Comparison of ENCODE assay signal across 23 cellular contexts in genomic region chr2:56107486-56107885, GRCh38.
DNase-seq lines count a peak whose midpoint lies in the region; ATAC-seq, FAIRE-seq and TF ChIP-seq lines count a peak whose summit lies in the region.
"Had no signal": no experiment of that assay in that cellular context is flagged by ENCODE, and none has a peak within 500 bp of the region (broad histone marks: within the 10 kb centered on the region; RNA-seq: fewer than 3 reads in every experiment).

No MANE protein-coding gene starts in this region.

- no peaks in the 10 kb centered on the region for H3K79me2 ChIP-seq in trophoblast cell (ENCODE audit: control insufficient read depth, insufficient read depth, low read length, poor library complexity)

- H3K9me3 ChIP-seq in A549 (no peaks in the 10 kb centered on the region), IMR-90 (ENCODE audit: control insufficient read depth, insufficient read depth, low read length) (no peaks in the 10 kb centered on the region), esophagus muscularis mucosa (no peaks in the 10 kb centered on the region), trophoblast cell (ENCODE audit: insufficient read depth, low read depth, low read length) (peaks cover 2% of the 10 kb centered on the region)
- H3K9me3 ChIP-seq: Caco-2 had no signal

- H3K36me3 Mint-ChIP-seq in progenitor cell of endocrine pancreas (ENCODE audit: insufficient read depth) (no peaks in the 10 kb centered on the region), WTC11 (no peaks in the 10 kb centered on the region)
- H3K36me3 Mint-ChIP-seq: CD8-positive, alpha-beta T cell had no signal

- H3K4me3 ChIP-seq in A549 (no peak overlapping the region), IMR-90 (ENCODE audit: insufficient read depth, low read depth, low read length) (no peak overlapping the region), esophagus muscularis mucosa (no peak overlapping the region), trophoblast cell (ENCODE audit: low read depth, low read length) (no peak overlapping the region)
- H3K4me3 ChIP-seq: BLaER1 treated with 17β-estradiol and CSF1 and Interleukin-3, amounts not matched to agents 10 nM and 100 nM had no signal

- H2BK120ac ChIP-seq in IMR-90 (ENCODE audit: low read depth, low read length) = no peak overlapping the region
- no peak overlapping the region for H2BK120ac ChIP-seq in trophoblast cell (ENCODE audit: insufficient read depth, low read length, poor library complexity)

- no peak for TF ChIP-seq RAD21 in A549 (conservative IDR thresholded peaks at IDR 0.05 in 1 of 2, IDR thresholded peaks at IDR 0.05 in 1 of 2)
- no peak for TF ChIP-seq RAD21 in IMR-90 (IDR thresholded peaks at IDR 0.05; ENCODE audit: low read length)

- no peak overlapping the region for H2BK20ac ChIP-seq in IMR-90 (ENCODE audit: low read depth, low read length)

- no peak overlapping the region for H3K27ac ChIP-seq in A549
- no peak overlapping the region for H3K27ac ChIP-seq in IMR-90 (ENCODE audit: insufficient read depth, low read length)
- no peak overlapping the region for H3K27ac ChIP-seq in esophagus muscularis mucosa (replicated peaks in 1 of 4)
- H3K27ac ChIP-seq in trophoblast cell (ENCODE audit: low read depth, low read length) = no peak overlapping the region
- H3K27ac ChIP-seq: BLaER1 treated with 17β-estradiol and CSF1 and Interleukin-3, amounts not matched to agents 10 nM and 100 nM; C4-2B had no signal

- H4K8ac ChIP-seq in IMR-90 (ENCODE audit: low read depth in 2 of 2, low read length in 2 of 2) = no peak overlapping the region
- no peak overlapping the region for H4K8ac ChIP-seq in trophoblast cell (ENCODE audit: low read depth, low read length)

- H3K9me3 Mint-ChIP-seq in progenitor cell of endocrine pancreas (ENCODE audit: low read depth) = no peaks in the 10 kb centered on the region
- peaks cover 12% of the 10 kb centered on the region for H3K9me3 Mint-ChIP-seq in WTC11
- H3K9me3 Mint-ChIP-seq: CD4-positive, alpha-beta T cell; CD8-positive, alpha-beta T cell had no signal

- no peak overlapping the region for H3K56ac ChIP-seq in IMR-90 (ENCODE audit: extremely low read depth, insufficient read depth, low read length)

- no peak overlapping the region for H4K12ac ChIP-seq in trophoblast cell (ENCODE audit: low read depth, low read length)

- H3K9ac ChIP-seq in IMR-90 (ENCODE audit: low read depth, low read length) (no peak overlapping the region), trophoblast cell (ENCODE audit: low read length) (no peak overlapping the region)
- H3K9ac ChIP-seq: BLaER1 treated with 17β-estradiol and CSF1 and Interleukin-3, amounts not matched to agents 10 nM and 100 nM had no signal

- H3K4me1 ChIP-seq in A549 (no peaks in the 10 kb centered on the region), IMR-90 (ENCODE audit: control insufficient read depth, insufficient read depth, low read length) (no peaks in the 10 kb centered on the region), esophagus muscularis mucosa (no peaks in the 10 kb centered on the region), trophoblast cell (ENCODE audit: control insufficient read depth in 1 of 2, insufficient read depth in 2 of 2, low read length in 2 of 2) (no peaks in the 10 kb centered on the region)
- H3K4me1 ChIP-seq: BLaER1 treated with 17β-estradiol and CSF1 and Interleukin-3, amounts not matched to agents 10 nM and 100 nM; Caco-2 had no signal

- intact Hi-C loops in IMR-90 (cut with micrococcal nuclease) (no loop called here), esophagus muscularis mucosa (cut with DNase I) (no loop called here)

- no peak overlapping the region for H4K5ac ChIP-seq in IMR-90 (ENCODE audit: low read depth, low read length)

- no peak overlapping the region for H3K23ac ChIP-seq in IMR-90 (ENCODE audit: low read depth, low read length)
- H3K23ac ChIP-seq in trophoblast cell (ENCODE audit: low read length) = no peak overlapping the region

- WGBS in A549 (ENCODE audit: missing lambda C conversion rate) = 37% methylated on average over 3 of the region's 3 CpGs
- WGBS in IMR-90 (ENCODE audit: extremely low coverage in 2 of 2, insufficient read length in 1 of 2), 2 experiments = 14% methylated on average over 1 of the region's 3 CpGs; no CpG with 5 or more reads in 1 of the 2 experiments
- WGBS in esophagus muscularis mucosa = 71% methylated on average over 3 of the region's 3 CpGs
- no CpG with 5 or more reads among the region's 3 CpGs for WGBS in trophoblast cell (ENCODE audit: extremely low coverage, insufficient coverage, insufficient read length)

- no peak overlapping the region for H3K14ac ChIP-seq in IMR-90 (replicated peaks; ENCODE audit: low read depth, low read length)
- no peak overlapping the region for H3K14ac ChIP-seq in trophoblast cell (ENCODE audit: low read length)

- H3K4me3 Mint-ChIP-seq in progenitor cell of endocrine pancreas (ENCODE audit: low read depth) (no peak overlapping the region), WTC11 (no peak overlapping the region)
- H3K4me3 Mint-ChIP-seq: B cell; CD4-positive, alpha-beta T cell; CD8-positive, alpha-beta T cell had no signal

- no peak overlapping the region for H2BK15ac ChIP-seq in IMR-90 (ENCODE audit: low read depth, low read length)

- TF ChIP-seq CTCF in A549 (IDR thresholded peaks at IDR 0.05) = no peak
- TF ChIP-seq CTCF in IMR-90 (conservative IDR thresholded peaks at IDR 0.05; ENCODE audit: low read depth, low read length) = no peak
- no peak for TF ChIP-seq CTCF in esophagus muscularis mucosa (IDR thresholded peaks at IDR 0.05)
- TF ChIP-seq CTCF in progenitor cell of endocrine pancreas (IDR thresholded peaks at IDR 0.05; ENCODE audit: unreplicated experiment) = no peak
- TF ChIP-seq CTCF in WTC11 (IDR thresholded peaks at IDR 0.05) = no peak

- no peak overlapping the region for H2BK12ac ChIP-seq in trophoblast cell (ENCODE audit: low read length)

- H2AFZ ChIP-seq in IMR-90 (replicated peaks; ENCODE audit: low read length, poor library complexity) (no peak overlapping the region), trophoblast cell (ENCODE audit: insufficient read depth, low read length, poor library complexity) (no peak overlapping the region)

- H3K4me2 ChIP-seq in A549 (no peak overlapping the region), IMR-90 (ENCODE audit: low read depth, low read length) (no peak overlapping the region), trophoblast cell (ENCODE audit: low read length) (no peak overlapping the region)
- H3K4me2 ChIP-seq: BLaER1 treated with 17β-estradiol and CSF1 and Interleukin-3, amounts not matched to agents 10 nM and 100 nM had no signal

- H4K20me1 ChIP-seq in IMR-90 (ENCODE audit: insufficient read depth, low read length) = no peaks in the 10 kb centered on the region
- H4K20me1 ChIP-seq: BLaER1 treated with 17β-estradiol and CSF1 and Interleukin-3, amounts not matched to agents 10 nM and 100 nM had no signal

- no peak overlapping the region for H2AK5ac ChIP-seq in IMR-90 (ENCODE audit: low read depth, low read length)
- H2AK5ac ChIP-seq in trophoblast cell (ENCODE audit: low read length) = no peak overlapping the region

- no peak for TF ChIP-seq POLR2A in A549 (IDR thresholded peaks at IDR 0.05; ENCODE audit: low read length)
- TF ChIP-seq POLR2A in IMR-90 (IDR thresholded peaks at IDR 0.05; ENCODE audit: low read depth, low read length) = no peak
- TF ChIP-seq POLR2A in esophagus muscularis mucosa (IDR thresholded peaks at IDR 0.05; ENCODE audit: low read depth) = no peak

- in situ Hi-C loops in IMR-90 (cut with MboI; ENCODE audit: low sequenced_read_pairs) = no loop called here

- H3K4ac ChIP-seq in IMR-90 (ENCODE audit: low read depth, low read length) (no peak overlapping the region), trophoblast cell (ENCODE audit: low read depth, low read length) (no peak overlapping the region)

- H3K9me1 ChIP-seq in IMR-90 (ENCODE audit: insufficient read depth, low read length) = no peaks in the 10 kb centered on the region

- H3K27me3 ChIP-seq in IMR-90 (ENCODE audit: control insufficient read depth, insufficient read depth, low read length) = no peaks in the 10 kb centered on the region
- H3K27me3 ChIP-seq in esophagus muscularis mucosa = peaks cover 0 to 4% (median 0%) of the 10 kb centered on the region in 4 donors
- H3K27me3 ChIP-seq in trophoblast cell (ENCODE audit: insufficient read depth, low read length) = no peaks in the 10 kb centered on the region
- H3K27me3 ChIP-seq: BLaER1 treated with 17β-estradiol and CSF1 and Interleukin-3, amounts not matched to agents 10 nM and 100 nM had no signal

- CTCF ChIA-PET in A549 (lab: Yijun Ruan, JAX) (interaction anchor here (1.2 kb wide), 1 partner anchor 389 kb away, joined by 3 read pairs; no protein-coding TSS in a partner anchor), IMR-90 (lab: Yijun Ruan, JAX) (no interaction called here), WTC11 (lab: Charles Lee) (interaction anchor here (0.9 kb wide), 1 partner anchor 10 kb away, joined by 4 read pairs; no protein-coding TSS in a partner anchor)

- no peak for TF ChIP-seq EP300 in A549 (IDR thresholded peaks at IDR 0.05)
- TF ChIP-seq EP300 in esophagus muscularis mucosa (IDR thresholded peaks at IDR 0.05) = no peak

- dilution Hi-C loops in IMR-90 (cut with HindIII; ENCODE audit: low sequenced_read_pairs, unreplicated experiment) = no loop called here

- H3K4me1 Mint-ChIP-seq in progenitor cell of endocrine pancreas (ENCODE audit: low read depth) (peaks cover 37% of the 10 kb centered on the region), WTC11 (peaks cover 12% of the 10 kb centered on the region)
- H3K4me1 Mint-ChIP-seq: B cell had no signal

- no peak for FAIRE-seq in A549 (lab: Jason Lieb, UNC)
- FAIRE-seq: A204.1, D721Med, G401.6, GM12891, GM19239 had no signal

- H2AK9ac ChIP-seq in IMR-90 (replicated peaks; ENCODE audit: low read depth, low read length, poor library complexity) = no peak overlapping the region

- H3K79me1 ChIP-seq in IMR-90 (ENCODE audit: low read depth in 1 of 2, low read length in 2 of 2) (no peaks in the 10 kb centered on the region), trophoblast cell (ENCODE audit: low read length) (no peaks in the 10 kb centered on the region)

- no TSS peak for BruUV-seq in IMR-90 (replicated peaks; lab: Mats Ljungman, UMichigan)

- POLR2A ChIA-PET in A549 (lab: Yijun Ruan, JAX) = no interaction called here
- POLR2A ChIA-PET in IMR-90 (lab: Charles Lee; ENCODE audit: unreplicated experiment) = no interaction called here
- POLR2A ChIA-PET in WTC11 (lab: Charles Lee) = no interaction called here

- H3K27me3 Mint-ChIP-seq in progenitor cell of endocrine pancreas (no peaks in the 10 kb centered on the region), WTC11 (ENCODE audit: low read depth) (no peaks in the 10 kb centered on the region)
- H3K27me3 Mint-ChIP-seq: CD4-positive, alpha-beta T cell had no signal

- no peak overlapping the region for H3K18ac ChIP-seq in IMR-90 (ENCODE audit: low read depth, low read length)
- no peak overlapping the region for H3K18ac ChIP-seq in trophoblast cell (ENCODE audit: low read length)

- H4K91ac ChIP-seq in IMR-90 (ENCODE audit: insufficient read depth, low read depth, low read length) = no peak overlapping the region
- no peak overlapping the region for H4K91ac ChIP-seq in trophoblast cell (ENCODE audit: low read depth, low read length)

- no peak overlapping the region for H3K27ac Mint-ChIP-seq in progenitor cell of endocrine pancreas
- no peak overlapping the region for H3K27ac Mint-ChIP-seq in WTC11
- H3K27ac Mint-ChIP-seq: B cell; CD4-positive, alpha-beta T cell; CD8-positive, alpha-beta T cell had no signal

- no peaks in the 10 kb centered on the region for H3K36me3 ChIP-seq in IMR-90 (ENCODE audit: control insufficient read depth, insufficient read depth, low read length)
- no peaks in the 10 kb centered on the region for H3K36me3 ChIP-seq in esophagus muscularis mucosa
- H3K36me3 ChIP-seq in trophoblast cell (ENCODE audit: control insufficient read depth in 1 of 2, insufficient read depth in 2 of 2, low read length in 2 of 2) = no peaks in the 10 kb centered on the region
- H3K36me3 ChIP-seq: BLaER1 treated with 17β-estradiol and CSF1 and Interleukin-3, amounts not matched to agents 10 nM and 100 nM had no signal

- H2BK5ac ChIP-seq in IMR-90 (ENCODE audit: low read depth, low read length, poor library complexity, severe bottlenecking) (no peak overlapping the region), trophoblast cell (ENCODE audit: low read depth, low read length, poor library complexity) (no peak overlapping the region)

- DNase-seq in A549 (ENCODE audit: low read depth in 1 of 2, low spot score in 1 of 2) = no peak
- no peak for DNase-seq in IMR-90
- peak; percentile 68 for DNase-seq in esophagus muscularis mucosa (ENCODE audit: extremely low spot score)
- DNase-seq in trophoblast cell = peak; percentile 42 to 80
- DNase-seq in progenitor cell of endocrine pancreas (ENCODE audit: low spot score, unreplicated experiment) = no peak
- no peak for DNase-seq in WTC11 (ENCODE audit: low spot score)
- DNase-seq in GOT3 (lab: John Stamatoyannopoulos, UW) = no peak
- DNase-seq: 8988T; AML-193; Caco-2; Calu3; CD4-positive, alpha-beta T cell; CD8-positive, alpha-beta T cell; DMS79 treated with DMSO at 0.1 percent for 48 hours; GF-D8 had no signal

- ATAC-seq in A549 = no peak
- no peak for ATAC-seq in IMR-90 (ENCODE audit: low read depth)
- ATAC-seq in WTC11 = no peak
- ATAC-seq: CD8-positive, alpha-beta T cell had no signal

Comparison
In these comparisons a context has a peak if more than half of its experiments do, and no peak if none do; other contexts are left out.
1. DNase-seq: peak in esophagus muscularis mucosa (single experiment) and trophoblast cell (2 of 2); none in A549 (0 of 2), IMR-90 (single experiment), progenitor cell of endocrine pancreas (single experiment), WTC11 (single experiment) and GOT3 (single experiment).